9 cellular contexts compared by ENCODE assay signal in genomic region chr9:75071530-75072122, GRCh38. TPM values are rescaled to one million over a fixed set of nuclear protein-coding genes. Genes with fewer than 3 reads are reported as not detected.
DNase-seq lines count a peak whose midpoint lies in the region; ATAC-seq and TF ChIP-seq lines count a peak whose summit lies in the region.
"Had no signal": no experiment of that assay in that cellular context is flagged by ENCODE, and none has a peak within 500 bp of the region (broad histone marks: within the 10 kb centered on the region; RNA-seq: fewer than 3 reads in every experiment).

No MANE protein-coding gene starts in this region.

- POLR2A ChIA-PET in activated CD4-positive, alpha-beta memory T cell treated with anti-CD3 and anti-CD28 coated beads for 36 hours (lab: Charles Lee), result interaction anchor here (0.6 to 1.1 kb wide), 4 partner anchors 43 to 120 kb away, joined by 3 to 5 read pairs (median 4); partner anchors contain the start of gene CARNMT1
- POLR2A ChIA-PET in Caco-2 (lab: Charles Lee), result no interaction called here

- DNase-seq in activated CD4-positive, alpha-beta memory T cell treated with anti-CD3 and anti-CD28 coated beads for 36 hours, result peak; percentile 86
- DNase-seq in islet precursor cell (peak; percentile 59), upper lobe of right lung (peak; percentile 82), occipital lobe (lab: John Stamatoyannopoulos, UW) (no peak), Caco-2 (no peak), SJCRH30 (no peak)
- DNase-seq: pancreas had no signal

- H3K36me3 Mint-ChIP-seq in activated CD4-positive, alpha-beta memory T cell treated with anti-CD3 and anti-CD28 coated beads for 36 hours, result peaks cover 21% of the 10 kb centered on the region
- no peaks in the 10 kb centered on the region for H3K36me3 Mint-ChIP-seq in Caco-2 (ENCODE audit: insufficient read depth, unreplicated experiment)

- H3K4me3 Mint-ChIP-seq in activated CD4-positive, alpha-beta memory T cell treated with anti-CD3 and anti-CD28 coated beads for 36 hours, result no peak overlapping the region
- no peak overlapping the region for H3K4me3 Mint-ChIP-seq in Caco-2 (ENCODE audit: unreplicated experiment)

- TF ChIP-seq CTCF in upper lobe of right lung (IDR thresholded peaks at IDR 0.05) (no peak), Caco-2 (IDR thresholded peaks at IDR 0.05; ENCODE audit: insufficient read depth in 1 of 2, low read depth in 1 of 2, low read length in 1 of 2, severe bottlenecking in 1 of 2, unreplicated experiment in 1 of 2) (no peak)

- no peaks in the 10 kb centered on the region for H3K9me3 Mint-ChIP-seq in activated CD4-positive, alpha-beta memory T cell treated with anti-CD3 and anti-CD28 coated beads for 36 hours
- no peaks in the 10 kb centered on the region for H3K9me3 Mint-ChIP-seq in Caco-2 (ENCODE audit: unreplicated experiment)

- no peaks in the 10 kb centered on the region for H3K27me3 Mint-ChIP-seq in activated CD4-positive, alpha-beta memory T cell treated with anti-CD3 and anti-CD28 coated beads for 36 hours
- H3K27me3 Mint-ChIP-seq in Caco-2 (ENCODE audit: insufficient read depth, unreplicated experiment), result no peaks in the 10 kb centered on the region

- ATAC-seq in GM18502 (IDR thresholded peaks at IDR 0.05; ENCODE audit: poor library complexity, unreplicated experiment) (peak; percentile 84), HG03139 (IDR thresholded peaks at IDR 0.05; ENCODE audit: unreplicated experiment) (peak; percentile 74), upper lobe of right lung (peak; percentile 99)

- intact Hi-C loops in activated CD4-positive, alpha-beta memory T cell treated with anti-CD3 and anti-CD28 coated beads for 36 hours (cut with micrococcal nuclease), result loop anchor here (1.0 to 2.0 kb wide), 2 partner anchors 17 to 43 kb away; partner anchors contain the start of genes CARNMT1, NMRK1 and OSTF1
- intact Hi-C loops in upper lobe of right lung (cut with DNase I), result loop anchor here (10.0 kb wide), 1 partner anchor 297 kb away; no protein-coding TSS in a partner anchor
- intact Hi-C loops in Caco-2 (cut with micrococcal nuclease; ENCODE audit: unreplicated experiment), result no loop called here

- H3K27ac ChIP-seq in upper lobe of right lung (peak overlapping the region; percentile 32), SJCRH30 (no peak overlapping the region)
- H3K27ac ChIP-seq: pancreas had no signal

- no TSS peak for BruUV-seq in Caco-2 (replicated peaks; lab: Mats Ljungman, UMichigan)

- H3K4me3 ChIP-seq in upper lobe of right lung, result no peak overlapping the region
- no peak overlapping the region for H3K4me3 ChIP-seq in Caco-2 (ENCODE audit: low read depth, low read length)
- H3K4me3 ChIP-seq in SJCRH30, result no peak overlapping the region
- H3K4me3 ChIP-seq: pancreas had no signal

- no peaks in the 10 kb centered on the region for H3K9me3 ChIP-seq in upper lobe of right lung
- no peaks in the 10 kb centered on the region for H3K9me3 ChIP-seq in Caco-2
- H3K9me3 ChIP-seq in SJCRH30 (replicated peaks), result no peaks in the 10 kb centered on the region
- H3K9me3 ChIP-seq: pancreas had no signal

- H3K27me3 ChIP-seq in upper lobe of right lung (no peaks in the 10 kb centered on the region), Caco-2 (replicated peaks; ENCODE audit: control insufficient read depth, insufficient read depth, low read length) (no peaks in the 10 kb centered on the region), SJCRH30 (no peaks in the 10 kb centered on the region)
- H3K27me3 ChIP-seq: pancreas had no signal

- H3K36me3 ChIP-seq in upper lobe of right lung (peaks cover 26% of the 10 kb centered on the region), Caco-2 (ENCODE audit: control insufficient read depth, insufficient read depth, low read length) (no peaks in the 10 kb centered on the region), SJCRH30 (peaks cover 14% of the 10 kb centered on the region)
- H3K36me3 ChIP-seq: pancreas had no signal

- no peaks in the 10 kb centered on the region for H3K4me1 ChIP-seq in upper lobe of right lung
- no peaks in the 10 kb centered on the region for H3K4me1 ChIP-seq in Caco-2
- H3K4me1 ChIP-seq in SJCRH30, result no peaks in the 10 kb centered on the region
- H3K4me1 ChIP-seq: pancreas had no signal

- H3K27ac Mint-ChIP-seq in activated CD4-positive, alpha-beta memory T cell treated with anti-CD3 and anti-CD28 coated beads for 36 hours, result peak overlapping the region; percentile 82
- H3K27ac Mint-ChIP-seq in Caco-2 (ENCODE audit: unreplicated experiment), result no peak overlapping the region

- peaks cover 27% of the 10 kb centered on the region for H3K4me1 Mint-ChIP-seq in activated CD4-positive, alpha-beta memory T cell treated with anti-CD3 and anti-CD28 coated beads for 36 hours (ENCODE audit: low read depth)
- H3K4me1 Mint-ChIP-seq in Caco-2 (ENCODE audit: low read depth, unreplicated experiment), result no peaks in the 10 kb centered on the region

- CTCF ChIA-PET in activated CD4-positive, alpha-beta memory T cell treated with anti-CD3 and anti-CD28 coated beads for 36 hours (lab: Charles Lee), result interaction anchor here (0.8 to 1.9 kb wide), 4 partner anchors 44 to 298 kb away, joined by 3 to 8 read pairs (median 5); no protein-coding TSS in a partner anchor
- CTCF ChIA-PET in Caco-2 (lab: Charles Lee), result no interaction called here

RNA-seq across cellular contexts. Expression of gene NMRK1, which starts 16.3 kb away (rescaled TPM):
- 10 to 100 TPM; 35.3 to 41.2 TPM for total RNA-seq in activated CD4-positive, alpha-beta memory T cell treated with anti-CD3 and anti-CD28 coated beads for 36 hours
- total RNA-seq in upper lobe of right lung (40.4 TPM), occipital lobe (10.3 TPM), Caco-2 (2022) (0.67 and 1.1 TPM in 2 replicates)
- 53.3 and 55.0 TPM in 2 replicates for total RNA-seq in SJCRH30 (2014; rRNA removed; shearing (Covaris generic))

RNA-seq across cellular contexts. Expression of gene OSTF1, which starts 16.7 kb away (rescaled TPM):
- 100 to 1,000 TPM; 151 TPM for total RNA-seq in activated CD4-positive, alpha-beta memory T cell treated with anti-CD3 and anti-CD28 coated beads for 36 hours
- 77.8 TPM for total RNA-seq in upper lobe of right lung
- 20.1 TPM for total RNA-seq in occipital lobe
- total RNA-seq in Caco-2 (2022), result 6.5 and 7.0 TPM in 2 replicates
- 49.2 and 49.6 TPM in 2 replicates for total RNA-seq in SJCRH30 (2014; rRNA removed; shearing (Covaris generic))

RNA-seq across cellular contexts. Expression of gene CARNMT1, which starts 43.5 kb away (rescaled TPM):
- total RNA-seq in activated CD4-positive, alpha-beta memory T cell treated with anti-CD3 and anti-CD28 coated beads for 36 hours, result 10 to 100 TPM; 22.7 to 26.3 TPM
- total RNA-seq in upper lobe of right lung, result 15.7 TPM
- total RNA-seq in occipital lobe, result 76.3 TPM
- total RNA-seq in Caco-2 (2022), result 4.9 and 5.6 TPM in 2 replicates
- total RNA-seq in SJCRH30 (2014; rRNA removed; shearing (Covaris generic)), result 30.0 and 31.7 TPM in 2 replicates

Comparison
In these comparisons a context has a peak if more than half of its experiments do, and no peak if none do; other contexts are left out.
1. DNase-seq: peak in activated CD4-positive, alpha-beta memory T cell treated with anti-CD3 and anti-CD28 coated beads for 36 hours (single experiment), islet precursor cell (single experiment) and upper lobe of right lung (single experiment); none in occipital lobe (single experiment), Caco-2 (0 of 2) and SJCRH30 (0 of 2).
2. Peak in every context shown above with its lines, with median percentiles within 50 percentile points of each other: ATAC-seq.